Comparison of ENCODE assay signal across 8 cellular contexts in the genomic region with DNA sequence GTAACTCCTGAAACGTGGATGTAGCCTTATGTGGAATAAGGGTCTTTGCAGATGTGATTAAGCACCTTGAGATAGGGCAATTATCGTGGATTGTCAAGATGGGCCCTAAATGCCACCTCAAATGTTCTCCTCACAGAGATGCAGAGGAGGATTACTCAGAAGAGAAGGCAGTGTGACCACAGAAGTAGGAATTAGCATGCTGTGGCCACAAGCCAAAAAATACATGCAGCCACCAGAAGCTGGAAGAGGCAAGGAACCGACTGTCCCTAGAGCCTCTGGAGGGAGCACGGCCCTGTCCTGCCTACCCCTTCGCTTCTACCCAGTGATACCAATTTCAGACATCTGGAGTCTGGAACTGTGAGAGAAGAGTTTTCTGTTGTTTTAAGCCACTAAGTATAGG. TPM values are rescaled to one million over a fixed set of nuclear protein-coding genes. Genes with fewer than 3 reads are reported as not detected.
DNase-seq lines count a peak whose midpoint lies in the region; ATAC-seq, FAIRE-seq and TF ChIP-seq lines count a peak whose summit lies in the region.

No MANE protein-coding gene starts in this region.

- DNase-seq in A673 (ENCODE audit: low spot score), result peak; percentile 4
- no peak for DNase-seq in GM12891 (ENCODE audit: insufficient read length, low spot score)
- peak; percentile 28 for DNase-seq in hepatic stellate cell (ENCODE audit: low spot score)
- no peak for DNase-seq in hepatocyte (ENCODE audit: low spot score)

- H3K27me3 ChIP-seq in A673 (replicated peaks; ENCODE audit: insufficient read depth, low read depth, low read length, poor library complexity) (no peaks in the 10 kb centered on the region), hepatocyte (no peaks in the 10 kb centered on the region)

- no peaks in the 10 kb centered on the region for H3K27me3 Mint-ChIP-seq in activated T-helper 17 cell treated with anti-CD3 and anti-CD28 coated beads, Interleukin-2, amount 50 U/mL, for 72 hours

- no peak overlapping the region for H3K4me2 ChIP-seq in hepatocyte

- POLR2A ChIA-PET in A673 (lab: Charles Lee; ENCODE audit: low non-redundant PET), result no interaction called here

- CTCF ChIA-PET in A673 (lab: Charles Lee), result no interaction called here

- H4K20me1 ChIP-seq in hepatocyte (ENCODE audit: insufficient read depth, poor library complexity, severe bottlenecking), result no peaks in the 10 kb centered on the region

- no peak overlapping the region for H2AFZ ChIP-seq in hepatocyte

- H3K4me3 Mint-ChIP-seq in activated T-helper 17 cell treated with anti-CD3 and anti-CD28 coated beads, Interleukin-2, amount 50 U/mL, for 72 hours, result no peak overlapping the region

- WGBS in hepatocyte (ENCODE audit: low lambda C conversion rate, missing lambda C conversion rate), result 82% methylated on average over 5 of the region's 5 CpGs

- TF ChIP-seq CTCF in A673 (conservative IDR thresholded peaks at IDR 0.05; ENCODE audit: low read depth, low read length), result no peak
- no peak for TF ChIP-seq CTCF in hepatocyte (IDR thresholded peaks at IDR 0.05; ENCODE audit: poor library complexity)

- H3K27ac Mint-ChIP-seq in activated T-helper 17 cell treated with anti-CD3 and anti-CD28 coated beads, Interleukin-2, amount 50 U/mL, for 72 hours, result no peak overlapping the region

- no peak overlapping the region for H3K27ac ChIP-seq in A673 (ENCODE audit: low read depth, low read length, poor library complexity, severe bottlenecking)
- no peak overlapping the region for H3K27ac ChIP-seq in hepatocyte

- peak; percentile 85 for ATAC-seq in activated T-helper 17 cell treated with anti-CD3 and anti-CD28 coated beads, Interleukin-2, amount 50 U/mL, for 72 hours (replicated peaks)
- no peak for ATAC-seq in GM18517 (IDR thresholded peaks at IDR 0.05; ENCODE audit: unreplicated experiment)
- ATAC-seq in GM21786 (IDR thresholded peaks at IDR 0.05; ENCODE audit: unreplicated experiment), result no peak
- no peak for ATAC-seq in GM19328 (IDR thresholded peaks at IDR 0.05; ENCODE audit: unreplicated experiment)

- no peaks in the 10 kb centered on the region for H3K9me3 ChIP-seq in A673 (ENCODE audit: low read depth, low read length, poor library complexity, severe bottlenecking)
- H3K9me3 ChIP-seq in hepatocyte (ENCODE audit: low read depth), result no peaks in the 10 kb centered on the region

- no peaks in the 10 kb centered on the region for H3K9me2 ChIP-seq in hepatocyte (replicated peaks; ENCODE audit: insufficient read depth)

- H3K4me1 ChIP-seq in A673 (ENCODE audit: insufficient read depth, low read length, poor library complexity, severe bottlenecking), result no peaks in the 10 kb centered on the region
- peaks cover 7% of the 10 kb centered on the region for H3K4me1 ChIP-seq in hepatocyte (ENCODE audit: insufficient read depth)

- H3K4me3 ChIP-seq in A673 (ENCODE audit: low read depth, low read length, poor library complexity, severe bottlenecking) (no peak overlapping the region), hepatocyte (no peak overlapping the region)

- H3K9me3 Mint-ChIP-seq in activated T-helper 17 cell treated with anti-CD3 and anti-CD28 coated beads, Interleukin-2, amount 50 U/mL, for 72 hours, result no peaks in the 10 kb centered on the region

- H3K36me3 Mint-ChIP-seq in activated T-helper 17 cell treated with anti-CD3 and anti-CD28 coated beads, Interleukin-2, amount 50 U/mL, for 72 hours (ENCODE audit: low read depth), result no peaks in the 10 kb centered on the region

- H3K36me3 ChIP-seq in A673 (ENCODE audit: insufficient read depth, low read length, poor library complexity, severe bottlenecking) (no peaks in the 10 kb centered on the region), hepatocyte (replicated peaks; ENCODE audit: insufficient read depth, low read depth) (no peaks in the 10 kb centered on the region)

- H3K4me1 Mint-ChIP-seq in activated T-helper 17 cell treated with anti-CD3 and anti-CD28 coated beads, Interleukin-2, amount 50 U/mL, for 72 hours, result peaks cover 6% of the 10 kb centered on the region

- BruUV-seq in A673 (replicated peaks; lab: Mats Ljungman, UMichigan), result no TSS peak

- no peak for TF ChIP-seq POLR2A in GM12891 (IDR thresholded peaks at IDR 0.05; ENCODE audit: low read depth, low read length)

- FAIRE-seq in GM12891 (lab: Jason Lieb, UNC), result peak; percentile 55

- peaks cover 50% of the 10 kb centered on the region for H3K79me2 ChIP-seq in hepatocyte

- intact Hi-C loops in A673 (cut with micrococcal nuclease; ENCODE audit: unreplicated experiment), result loop anchor here (5.0 kb wide), 2 partner anchors 89 to 319 kb away; no protein-coding TSS in a partner anchor

TF ChIP-seq in GM12891, 5 proteins besides CTCF, POLR2A, EP300 and RAD21:
- TF ChIP-seq POLR2AphosphoS5 (IDR thresholded peaks at IDR 0.05; ENCODE audit: low read depth, low read length) (no peak), SPI1 (IDR thresholded peaks at IDR 0.05; ENCODE audit: low read depth, low read length) (no peak), PAX5 (IDR thresholded peaks at IDR 0.05; ENCODE audit: insufficient read depth, low read length, severe bottlenecking) (no peak), POU2F2 (IDR thresholded peaks at IDR 0.05; ENCODE audit: low read depth, low read length) (no peak), TAF1 (IDR thresholded peaks at IDR 0.05; ENCODE audit: low read depth, low read length) (no peak)

RNA-seq across cellular contexts. Expression of a gene that starts 47.3 kb away (rescaled TPM):
- 11.0 and 14.0 TPM in 2 replicates for total RNA-seq in A673 (2021)
- 27.6 TPM for polyA plus RNA-seq in GM12891 (2012; ENCODE audit: low read depth, missing spikeins)
- total RNA-seq in activated T-helper 17 cell treated with anti-CD3 and anti-CD28 coated beads, Interleukin-2, amount 50 U/mL, for 72 hours, result 10 to 100 TPM; 53.0 to 53.1 TPM
- total RNA-seq in hepatocyte, result 30.2 and 32.1 TPM in 2 replicates
- polyA plus RNA-seq in hepatocyte, result 5.3 and 9.1 TPM in 2 replicates

Comparison
In these comparisons a context has a peak if more than half of its experiments do, and no peak if none do; other contexts are left out.
1. DNase-seq: peak in A673 (single experiment) and hepatic stellate cell (single experiment); none in GM12891 (single experiment) and hepatocyte (single experiment).